Comparison of ENCODE assay signal across 28 cellular contexts in the genomic region with DNA sequence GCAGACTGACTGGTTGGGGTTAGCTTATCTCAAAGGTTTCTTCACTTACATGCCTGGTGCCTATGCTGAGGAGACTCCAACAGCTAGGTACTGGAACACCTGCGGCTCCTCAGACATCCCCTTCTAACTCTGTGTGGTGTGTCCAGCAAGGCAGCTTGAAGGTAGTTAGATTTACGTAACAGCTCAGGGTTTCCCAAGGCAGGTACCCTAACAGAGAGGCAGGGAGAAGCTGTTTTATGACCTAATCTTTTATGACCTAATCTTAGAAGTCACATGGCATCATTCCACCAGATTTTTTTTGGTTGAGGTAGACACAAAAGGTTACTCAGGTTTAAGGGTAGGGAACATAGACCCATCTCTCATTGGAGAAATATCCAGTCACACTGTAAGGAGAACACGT. TPM values are rescaled to one million over a fixed set of nuclear protein-coding genes. Genes with fewer than 3 reads are reported as not detected.
A peak's percentile ranks its signal among the peaks of the same experiment; 100 is the strongest.
DNase-seq lines count a peak whose midpoint lies in the region; ATAC-seq, FAIRE-seq and TF ChIP-seq lines count a peak whose summit lies in the region.
"Had no signal": no experiment of that assay in that cellular context is flagged by ENCODE, and none has a peak within 500 bp of the region (broad histone marks: within the 10 kb centered on the region; RNA-seq: fewer than 3 reads in every experiment).

No MANE protein-coding gene starts in this region.

- no peak overlapping the region for H3K4me2 ChIP-seq in HepG2 (ENCODE audit: low read depth, low read length)
- H3K4me2 ChIP-seq in astrocyte (ENCODE audit: low read length) = no peak overlapping the region
- H3K4me2 ChIP-seq: A549, BLaER1 had no signal

- H3K4me1 Mint-ChIP-seq in astrocyte (ENCODE audit: low read depth, unreplicated experiment) = no peaks in the 10 kb centered on the region
- peaks cover 4% of the 10 kb centered on the region for H3K4me1 Mint-ChIP-seq in type B pancreatic cell (ENCODE audit: unreplicated experiment)

- no peak for TF ChIP-seq EP300 in HepG2 (IDR thresholded peaks at IDR 0.05; ENCODE audit: low read depth in 2 of 2, low read length in 2 of 2)
- TF ChIP-seq EP300 in HepG2 (CRISPR knock-in tag; IDR thresholded peaks at IDR 0.05; ENCODE audit: borderline replicate concordance) = no peak
- TF ChIP-seq EP300 in sigmoid colon (IDR thresholded peaks at IDR 0.05) = no peak

- TF ChIP-seq CTCF in HepG2 (CRISPR knock-in tag; IDR thresholded peaks at IDR 0.05) = no peak
- TF ChIP-seq CTCF in right lobe of liver (IDR thresholded peaks at IDR 0.05) = no peak
- TF ChIP-seq CTCF in astrocyte (IDR thresholded peaks at IDR 0.05; ENCODE audit: insufficient read depth, low read depth, low read length) = no peak
- no peak for TF ChIP-seq CTCF in sigmoid colon (IDR thresholded peaks at IDR 0.05)
- no peak for TF ChIP-seq CTCF in type B pancreatic cell (conservative IDR thresholded peaks at IDR 0.05)

- H3K36me3 ChIP-seq in HepG2 (replicated peaks in 1 of 2; ENCODE audit: control insufficient read depth in 1 of 2, insufficient read depth in 2 of 2, low read length in 2 of 2) = no peaks in the 10 kb centered on the region
- no peaks in the 10 kb centered on the region for H3K36me3 ChIP-seq in right lobe of liver
- H3K36me3 ChIP-seq in astrocyte (ENCODE audit: insufficient read depth, low read length) = no peaks in the 10 kb centered on the region
- no peaks in the 10 kb centered on the region for H3K36me3 ChIP-seq in sigmoid colon
- H3K36me3 ChIP-seq: BE2C, BLaER1 had no signal

- intact Hi-C loops in HepG2 (cut with micrococcal nuclease; ENCODE audit: unreplicated experiment) (no loop called here), right lobe of liver (cut with DNase I) (no loop called here), sigmoid colon (cut with DNase I) (no loop called here), posterior cingulate gyrus (cut with DNase I) (no loop called here)

- ATAC-seq in HepG2 = no peak
- no peak for ATAC-seq in right lobe of liver
- ATAC-seq: A549, GM12878 had no signal

- FAIRE-seq in HepG2 (lab: Jason Lieb, UNC) (no peak), astrocyte (lab: Jason Lieb, UNC) (no peak)
- FAIRE-seq: A549, GM12878, GM12892, GM18507 had no signal

- H3K27me3 Mint-ChIP-seq in astrocyte (ENCODE audit: low read depth, unreplicated experiment) = peaks cover 35% of the 10 kb centered on the region
- peaks cover 33% of the 10 kb centered on the region for H3K27me3 Mint-ChIP-seq in type B pancreatic cell

- no peak overlapping the region for H3K9ac ChIP-seq in HepG2 (ENCODE audit: insufficient read depth, low read depth, low read length)
- no peak overlapping the region for H3K9ac ChIP-seq in astrocyte (ENCODE audit: low read length)
- H3K9ac ChIP-seq: BLaER1 had no signal

- CTCF ChIA-PET in HepG2 (lab: Yijun Ruan, JAX; ENCODE audit: low intra/inter-chr PET ratio, low total read pairs) = no interaction called here

- H3K4me3 Mint-ChIP-seq in astrocyte (ENCODE audit: unreplicated experiment) (no peak overlapping the region), type B pancreatic cell (no peak overlapping the region)
- H3K4me3 Mint-ChIP-seq: CD14-positive monocyte; CD4-positive, alpha-beta memory T cell had no signal

- DNase-seq in HepG2 (ENCODE audit: low spot score) (no peak), right lobe of liver (no peak), astrocyte (ENCODE audit: low read depth) (no peak), ecto neural progenitor cell (ENCODE audit: low spot score) (peak; percentile 21), sigmoid colon (peak; percentile 7), posterior cingulate gyrus (no peak), type B pancreatic cell (ENCODE audit: extremely low spot score, unreplicated experiment) (no peak), AG20443 (ENCODE audit: low spot score) (no peak)
- DNase-seq: BE2C; C1 segment of cervical spinal cord; CD4-positive, alpha-beta memory T cell; CD4-positive, CD25-positive, alpha-beta regulatory T cell; CD8-positive, alpha-beta memory T cell; COR-L47; DMS 273 treated with DMSO at 0.1 percent for 48 hours; DMS153; DMS53; DMS79; DND-41; EL; GDM1 had no signal

- POLR2A ChIA-PET in HepG2 (lab: Yijun Ruan, JAX) = interaction anchor here (1.5 kb wide), 1 partner anchor 17 kb away, joined by 5 read pairs; no protein-coding TSS in a partner anchor

- TF ChIP-seq POLR2A in HepG2 (IDR thresholded peaks at IDR 0.05; ENCODE audit: insufficient read depth in 1 of 2, low read depth in 2 of 2, low read length in 2 of 2) (no peak), right lobe of liver (IDR thresholded peaks at IDR 0.05) (no peak), sigmoid colon (IDR thresholded peaks at IDR 0.05) (no peak)

- H4K20me1 ChIP-seq in HepG2 (ENCODE audit: insufficient read depth, low read length) (no peaks in the 10 kb centered on the region), astrocyte (ENCODE audit: insufficient read depth, low read length) (no peaks in the 10 kb centered on the region)
- H4K20me1 ChIP-seq: BLaER1 had no signal

- H3K9me3 ChIP-seq in HepG2 (ENCODE audit: low read length) = no peaks in the 10 kb centered on the region
- H3K9me3 ChIP-seq in right lobe of liver = no peaks in the 10 kb centered on the region
- no peaks in the 10 kb centered on the region for H3K9me3 ChIP-seq in astrocyte (ENCODE audit: insufficient read depth, low read depth, low read length)
- H3K9me3 ChIP-seq in sigmoid colon = no peaks in the 10 kb centered on the region
- H3K9me3 ChIP-seq: BE2C had no signal

- H3K36me3 Mint-ChIP-seq in astrocyte (ENCODE audit: low read depth, unreplicated experiment) (no peaks in the 10 kb centered on the region), type B pancreatic cell (no peaks in the 10 kb centered on the region)
- H3K36me3 Mint-ChIP-seq: CD14-positive monocyte; CD4-positive, CD25-positive, alpha-beta regulatory T cell; CD8-positive, alpha-beta memory T cell had no signal

- no TSS peak for BruUV-seq in HepG2 (replicated peaks; lab: Mats Ljungman, UMichigan)

- H3K79me2 ChIP-seq in HepG2 (ENCODE audit: insufficient read depth, low read length) = no peaks in the 10 kb centered on the region
- H3K79me2 ChIP-seq in astrocyte (ENCODE audit: insufficient read depth, low read length) = no peaks in the 10 kb centered on the region

- TF ChIP-seq RAD21 in HepG2 (CRISPR knock-in tag; IDR thresholded peaks at IDR 0.05) = no peak

- H3K27ac Mint-ChIP-seq in astrocyte (ENCODE audit: unreplicated experiment) = peak overlapping the region; percentile 14
- H3K27ac Mint-ChIP-seq in type B pancreatic cell = no peak overlapping the region
- H3K27ac Mint-ChIP-seq: CD14-positive monocyte; CD4-positive, alpha-beta memory T cell; CD8-positive, alpha-beta memory T cell had no signal

- H3K27me3 ChIP-seq in HepG2 (ENCODE audit: control insufficient read depth in 1 of 2, insufficient read depth in 2 of 2, low read length in 2 of 2) (peaks cover 2 to 40% of the 10 kb centered on the region in 2 experiments; a peak in 3 of 5 replicates), right lobe of liver (peaks cover 0 to 3% of the 10 kb centered on the region in 2 donors), astrocyte (ENCODE audit: insufficient read depth, low read length) (peaks cover 11% of the 10 kb centered on the region), sigmoid colon (peaks cover 0 to 32% (median 0%) of the 10 kb centered on the region in 3 donors)

- H2AFZ ChIP-seq in HepG2 (ENCODE audit: low read length) = no peak overlapping the region
- H2AFZ ChIP-seq in astrocyte (ENCODE audit: low read depth, low read length) = no peak overlapping the region

- H3K4me3 ChIP-seq in HepG2 (replicated peaks in 1 of 3; ENCODE audit: insufficient read depth in 1 of 3, low read depth in 2 of 3, low read length in 3 of 3) = no peak overlapping the region
- no peak overlapping the region for H3K4me3 ChIP-seq in right lobe of liver
- H3K4me3 ChIP-seq in astrocyte (ENCODE audit: insufficient read depth, low read depth, low read length) = no peak overlapping the region
- H3K4me3 ChIP-seq in sigmoid colon = no peak overlapping the region
- H3K4me3 ChIP-seq: A549, BLaER1, GM12878 had no signal

- in situ Hi-C loops in HepG2 (cut with HindIII; ENCODE audit: extremely low pct_ligation_motif_present, low pct_unique_long_range_greater_than_20kb) = no loop called here

- 64% methylated on average over 3 of the region's 3 CpGs for WGBS in HepG2 (ENCODE audit: low lambda C conversion rate)
- 88% methylated on average over 2 of the region's 3 CpGs for WGBS in right lobe of liver (ENCODE audit: insufficient coverage, low coverage, low lambda C conversion rate, missing lambda C conversion rate)
- WGBS in sigmoid colon, 2 donors = 92 to 96% methylated on average over 3 of the region's 3 CpGs

- peaks cover 11% of the 10 kb centered on the region; the same call in 1 of the 2 replicates for H3K4me1 ChIP-seq in HepG2 (ENCODE audit: insufficient read depth, low read length)
- H3K4me1 ChIP-seq in right lobe of liver = no peaks in the 10 kb centered on the region
- H3K4me1 ChIP-seq in astrocyte (ENCODE audit: insufficient read depth, low read length) = peaks cover 3% of the 10 kb centered on the region
- H3K4me1 ChIP-seq in sigmoid colon = peaks cover 0 to 12% (median 4%) of the 10 kb centered on the region in 4 donors
- H3K4me1 ChIP-seq: A549, BE2C, BLaER1 had no signal

- peaks cover 2% of the 10 kb centered on the region for H3K9me3 Mint-ChIP-seq in astrocyte (ENCODE audit: unreplicated experiment)
- no peaks in the 10 kb centered on the region for H3K9me3 Mint-ChIP-seq in type B pancreatic cell

- H3K27ac ChIP-seq in HepG2 (ENCODE audit: extremely low read length, insufficient read depth, low read length) (no peak overlapping the region), right lobe of liver (no peak overlapping the region), astrocyte (ENCODE audit: low read depth, low read length) (no peak overlapping the region), sigmoid colon (no peak overlapping the region)
- H3K27ac ChIP-seq: 22Rv1, A549, BLaER1 had no signal

RNA-seq across cellular contexts. Expression of gene PAPOLG, which starts 17.4 kb away (rescaled TPM):
- 10.4 and 16.2 TPM in 2 replicates for total RNA-seq in HepG2 (2016; rRNA removed; fragmentation: Illumina TruSeq; extraction: Trizol)
- 2.5 and 2.7 TPM in 2 replicates for total RNA-seq in HepG2 (2016; cell fraction: cytosol; rRNA removed; fragmentation: Illumina TruSeq; extraction: Trizol; ENCODE audit: low read depth)
- 10.8 and 14.7 TPM in 2 replicates for total RNA-seq in HepG2 (2016; cell fraction: insoluble cytoplasmic fraction; rRNA removed; fragmentation: Illumina TruSeq; extraction: Trizol)
- 4.9 TPM in 2 replicates for total RNA-seq in HepG2 (2016; cell fraction: membrane; rRNA removed; fragmentation: Illumina TruSeq; extraction: Trizol)
- total RNA-seq in HepG2 (2016; cell fraction: nucleus; rRNA removed; fragmentation: Illumina TruSeq; extraction: Trizol) = 13.6 and 13.8 TPM in 2 replicates
- 7.7 and 10.1 TPM in 2 replicates for polyA plus RNA-seq in HepG2 (2011; rRNA removed)
- 2.3 and 4.8 TPM in 2 replicates for polyA plus RNA-seq in HepG2 (2011; cell fraction: cytosol; rRNA removed)
- polyA plus RNA-seq in HepG2 (2011; cell fraction: nucleus; rRNA removed) = 6.5 and 6.9 TPM in 2 replicates
- 5.9 and 7.1 TPM in 2 replicates for polyA plus RNA-seq in HepG2 (2012)
- polyA plus RNA-seq in HepG2 (2016; cell fraction: cytosol; fragmentation: Illumina TruSeq; extraction: Trizol; ENCODE audit: low read depth) = 0.52 TPM in 2 replicates
- 9.5 and 10.5 TPM in 2 replicates for polyA plus RNA-seq in HepG2 (2016; cell fraction: insoluble cytoplasmic fraction; fragmentation: Illumina TruSeq; extraction: Trizol; ENCODE audit: low read depth)
- polyA plus RNA-seq in HepG2 (2016; cell fraction: membrane; fragmentation: Illumina TruSeq; extraction: Trizol; ENCODE audit: low read depth) = 1.5 and 2.2 TPM in 2 replicates
- 16.8 and 17.3 TPM in 2 replicates for polyA plus RNA-seq in HepG2 (2016; cell fraction: nucleus; fragmentation: Illumina TruSeq; extraction: Trizol; ENCODE audit: insufficient read depth, low read depth)
- 6.3 and 11.0 TPM in 2 replicates for polyA minus RNA-seq in HepG2 (2011; rRNA and poly(A)+ RNA removed; ENCODE audit: low replicate concordance)
- 9.7 and 11.3 TPM in 2 replicates for polyA minus RNA-seq in HepG2 (2011; cell fraction: cytosol; rRNA and poly(A)+ RNA removed)
- 27.6 and 30.2 TPM in 2 replicates for polyA minus RNA-seq in HepG2 (2011; cell fraction: nucleus; rRNA and poly(A)+ RNA removed)
- total RNA-seq in right lobe of liver = 1 to 10 TPM; 3.6 to 5.9 (median 4.2) TPM
- total RNA-seq in astrocyte = 12.5 and 14.8 TPM in 2 replicates
- 10 to 100 TPM; 10.7 to 16.1 (median 14.0) TPM for total RNA-seq in sigmoid colon
- 1 to 10 TPM; 3.6 to 5.1 (median 4.9) TPM for polyA plus RNA-seq in sigmoid colon
- 16.2 and 20.9 TPM in 2 replicates for total RNA-seq in type B pancreatic cell (ENCODE audit: low replicate concordance)

Comparison
In these comparisons a context has a peak if more than half of its experiments do, and no peak if none do; other contexts are left out.
1. DNase-seq: peak in ecto neural progenitor cell (single experiment) and sigmoid colon (single experiment); none in HepG2 (single experiment), right lobe of liver (0 of 3), astrocyte (single experiment), posterior cingulate gyrus (0 of 10), type B pancreatic cell (single experiment) and AG20443 (single experiment).